Comparison of ENCODE assay signal across 15 cellular contexts in genomic region chr2:127175406-127175805, GRCh38. TPM values are rescaled to one million over a fixed set of nuclear protein-coding genes. Genes with fewer than 3 reads are reported as not detected.
DNase-seq lines count a peak whose midpoint lies in the region; ATAC-seq, FAIRE-seq and TF ChIP-seq lines count a peak whose summit lies in the region.
"Had no signal": no experiment of that assay in that cellular context is flagged by ENCODE, and none has a peak within 500 bp of the region (broad histone marks: within the 10 kb centered on the region; RNA-seq: fewer than 3 reads in every experiment).

No MANE protein-coding gene starts in this region.

- H3K9me3 ChIP-seq in colonic mucosa (no peaks in the 10 kb centered on the region), keratinocyte (ENCODE audit: control insufficient read depth, low read depth, low read length) (no peaks in the 10 kb centered on the region), skeletal muscle satellite cell (replicated peaks; ENCODE audit: low read length) (peaks cover under 1% of the 10 kb centered on the region)
- H3K9me3 ChIP-seq: tibial artery had no signal

- no peaks in the 10 kb centered on the region for H3K79me2 ChIP-seq in keratinocyte (ENCODE audit: control insufficient read depth, insufficient read depth, low read length)

- H3K4me1 ChIP-seq in colonic mucosa (peaks cover 4% of the 10 kb centered on the region), keratinocyte (ENCODE audit: control insufficient read depth, extremely low read depth, insufficient read depth, low read length) (peaks cover 31% of the 10 kb centered on the region), skeletal muscle satellite cell (ENCODE audit: control insufficient read depth, insufficient read depth, low read length) (peaks cover 35% of the 10 kb centered on the region)

- H3K9me3 Mint-ChIP-seq in stimulated activated effector memory CD8-positive, alpha-beta T cell treated with anti-CD3 and anti-CD28 coated beads, Interleukin-12 subunit alpha, Interleukin-12 subunit beta, amount 100 ng/mL, for 72 hours = peaks cover under 1% of the 10 kb centered on the region

- H3K27ac ChIP-seq in colonic mucosa = peak overlapping the region; percentile 67
- peak overlapping the region; percentile 90 for H3K27ac ChIP-seq in keratinocyte (ENCODE audit: control insufficient read depth, insufficient read depth, low read length)

- H3K27ac Mint-ChIP-seq in stimulated activated effector memory CD8-positive, alpha-beta T cell treated with anti-CD3 and anti-CD28 coated beads, Interleukin-12 subunit alpha, Interleukin-12 subunit beta, amount 100 ng/mL, for 72 hours = no peak overlapping the region
- H3K27ac Mint-ChIP-seq: H9 had no signal

- H3K4me3 ChIP-seq in colonic mucosa (no peak overlapping the region), keratinocyte (ENCODE audit: control insufficient read depth in 2 of 3, extremely low read depth in 1 of 3, insufficient read depth in 2 of 3, low read depth in 1 of 3, low read length in 3 of 3) (peak overlapping the region in 1 of 3 experiments; percentile 39), skeletal muscle satellite cell (ENCODE audit: low read length) (no peak overlapping the region)
- H3K4me3 ChIP-seq: K562, tibial artery had no signal

- no peak overlapping the region for H3K9ac ChIP-seq in colonic mucosa (ENCODE audit: low read depth in 2 of 2, low read length in 2 of 2)
- peak overlapping the region; percentile 75 for H3K9ac ChIP-seq in keratinocyte (ENCODE audit: control insufficient read depth, extremely low read depth, insufficient read depth, low read length)
- H3K9ac ChIP-seq in skeletal muscle satellite cell (ENCODE audit: low read depth, low read length) = no peak overlapping the region

- H3K4me2 ChIP-seq in keratinocyte (ENCODE audit: control insufficient read depth, extremely low read depth, insufficient read depth, low read depth, low read length) = peak overlapping the region; percentile 82
- peak overlapping the region; percentile 55 for H3K4me2 ChIP-seq in skeletal muscle satellite cell (ENCODE audit: low read length)

- no peaks in the 10 kb centered on the region for H3K36me3 Mint-ChIP-seq in stimulated activated effector memory CD8-positive, alpha-beta T cell treated with anti-CD3 and anti-CD28 coated beads, Interleukin-12 subunit alpha, Interleukin-12 subunit beta, amount 100 ng/mL, for 72 hours

- peak overlapping the region; percentile 85 for H2AFZ ChIP-seq in keratinocyte (ENCODE audit: control insufficient read depth, low read length)

- ATAC-seq in HG02885 (IDR thresholded peaks at IDR 0.05; ENCODE audit: poor library complexity, unreplicated experiment) (no peak), GM19397 (IDR thresholded peaks at IDR 0.05; ENCODE audit: unreplicated experiment) (no peak)
- no peak for ATAC-seq in stimulated activated effector memory CD8-positive, alpha-beta T cell treated with anti-CD3 and anti-CD28 coated beads, Interleukin-12 subunit alpha, Interleukin-12 subunit beta, amount 100 ng/mL, for 72 hours
- ATAC-seq: Panc1 had no signal

- peaks cover 2% of the 10 kb centered on the region for H3K9me1 ChIP-seq in keratinocyte (ENCODE audit: control insufficient read depth, extremely low read depth, insufficient read depth, low read length)

- no peak for FAIRE-seq in keratinocyte (lab: Jason Lieb, UNC)
- FAIRE-seq: astrocyte, K562 had no signal

- dilution Hi-C loops in keratinocyte (cut with MboI; ENCODE audit: extremely low pct_ligation_motif_present, low sequenced_read_pairs) = no loop called here

- intact Hi-C loops in colonic mucosa (cut with DNase I) = loop anchor here (10.0 kb wide), 1 partner anchor 111 kb away; no protein-coding TSS in a partner anchor

- DNase-seq in EL (peak; percentile 41), colonic mucosa (peak; percentile 46), keratinocyte (ENCODE audit: low read depth, low spot score) (no peak), NCI-H524 treated with DMSO at 0.1 percent for 48 hours (lab: John Stamatoyannopoulos, UW) (no peak)
- no peak for DNase-seq in stimulated activated effector memory CD8-positive, alpha-beta T cell treated with anti-CD3 and anti-CD28 coated beads, Interleukin-12 subunit alpha, Interleukin-12 subunit beta, amount 100 ng/mL, for 72 hours (ENCODE audit: low spot score in 2 of 2)
- DNase-seq: activated CD8-positive, alpha-beta memory T cell treated with anti-CD3 and anti-CD28 coated beads, Interleukin-2, amount 50 U/mL, for 48 hours; H9; NCI-H2107 had no signal

- H3K4me3 Mint-ChIP-seq in stimulated activated effector memory CD8-positive, alpha-beta T cell treated with anti-CD3 and anti-CD28 coated beads, Interleukin-12 subunit alpha, Interleukin-12 subunit beta, amount 100 ng/mL, for 72 hours = no peak overlapping the region
- H3K4me3 Mint-ChIP-seq: H9 had no signal

- H3K36me3 ChIP-seq in colonic mucosa = no peaks in the 10 kb centered on the region
- H3K36me3 ChIP-seq in keratinocyte (ENCODE audit: control insufficient read depth in 2 of 2, extremely low read depth in 1 of 2, insufficient read depth in 2 of 2, low read length in 2 of 2) = no peaks in the 10 kb centered on the region
- H3K36me3 ChIP-seq in skeletal muscle satellite cell (ENCODE audit: insufficient read depth, low read length) = no peaks in the 10 kb centered on the region
- H3K36me3 ChIP-seq: tibial artery had no signal

- H3K27me3 ChIP-seq in colonic mucosa = no peaks in the 10 kb centered on the region
- H3K27me3 ChIP-seq in keratinocyte (ENCODE audit: control insufficient read depth, extremely low read depth, insufficient read depth, low read length) = no peaks in the 10 kb centered on the region
- no peaks in the 10 kb centered on the region for H3K27me3 ChIP-seq in skeletal muscle satellite cell (ENCODE audit: control insufficient read depth, insufficient read depth, low read length)
- H3K27me3 ChIP-seq: tibial artery had no signal

- H3K4me1 Mint-ChIP-seq in stimulated activated effector memory CD8-positive, alpha-beta T cell treated with anti-CD3 and anti-CD28 coated beads, Interleukin-12 subunit alpha, Interleukin-12 subunit beta, amount 100 ng/mL, for 72 hours = no peaks in the 10 kb centered on the region

- H4K20me1 ChIP-seq in keratinocyte (ENCODE audit: control insufficient read depth, extremely low read depth, insufficient read depth, low read length) = no peaks in the 10 kb centered on the region

- TF ChIP-seq CTCF in colonic mucosa (IDR thresholded peaks at IDR 0.05) (no peak), keratinocyte (optimal IDR thresholded peaks at IDR 0.05 in 1 of 3, IDR thresholded peaks at IDR 0.05 in 1 of 3, conservative IDR thresholded peaks at IDR 0.05 in 1 of 3; ENCODE audit: extremely low read depth in 1 of 3, insufficient read depth in 2 of 3, low read length in 3 of 3) (no peak)

RNA-seq across cellular contexts. Expression of gene CYP27C1, which starts 44.7 kb away (rescaled TPM):
- total RNA-seq in colonic mucosa = under 1 TPM in 1 of 2 donors, not detected in 1; 0.19 TPM
- polyA plus RNA-seq in keratinocyte = 3.1 to 7.9 TPM (median 6.1 TPM) in 3 replicates
- polyA plus RNA-seq in keratinocyte (2011; ENCODE audit: low read depth) = 2.2 TPM
- polyA plus RNA-seq in keratinocyte (2011; cell fraction: cytosol; rRNA removed) = 4.0 and 4.8 TPM in 2 replicates
- 10.8 and 12.3 TPM in 2 replicates for polyA plus RNA-seq in keratinocyte (2011; cell fraction: nucleus; rRNA removed)
- polyA plus RNA-seq in keratinocyte (2012; ENCODE audit: low replicate concordance) = 2.3 and 7.4 TPM in 2 replicates
- polyA minus RNA-seq in keratinocyte = 2.9 to 6.9 TPM (median 4.4 TPM) in 3 replicates
- polyA minus RNA-seq in keratinocyte (2011; cell fraction: cytosol; rRNA and poly(A)+ RNA removed) = 1.3 TPM
- 1.6 and 3.5 TPM in 2 replicates for polyA minus RNA-seq in keratinocyte (2011; cell fraction: nucleus; rRNA and poly(A)+ RNA removed)
- total RNA-seq in skeletal muscle satellite cell (2012; rRNA removed) = not detected in 2 replicates
- total RNA-seq: K562 had no signal
- polyA plus RNA-seq: K562 had no signal

Comparison
In these comparisons a context has a peak if more than half of its experiments do, and no peak if none do; other contexts are left out.
1. DNase-seq: peak in EL (single experiment) and colonic mucosa (single experiment); none in keratinocyte (single experiment), stimulated activated effector memory CD8-positive, alpha-beta T cell treated with anti-CD3 and anti-CD28 coated beads, Interleukin-12 subunit alpha, Interleukin-12 subunit beta, amount 100 ng/mL, for 72 hours (0 of 2) and NCI-H524 treated with DMSO at 0.1 percent for 48 hours (single experiment).